8 cellular contexts compared by ENCODE assay signal in genomic region chr7:100148225-100148558, GRCh38. TPM values are rescaled to one million over a fixed set of nuclear protein-coding genes. Genes with fewer than 3 reads are reported as not detected.
DNase-seq lines count a peak whose midpoint lies in the region; ATAC-seq and TF ChIP-seq lines count a peak whose summit lies in the region.

No MANE protein-coding gene starts in this region.

- peaks cover 14% of the 10 kb centered on the region for H3K4me1 Mint-ChIP-seq in MCF 10A (ENCODE audit: insufficient read depth, unreplicated experiment)

- TF ChIP-seq CTCF in cardiac muscle cell (IDR thresholded peaks at IDR 0.05; ENCODE audit: low read depth, low read length) (no peak), MCF 10A (IDR thresholded peaks at IDR 0.05; ENCODE audit: unreplicated experiment) (no peak)

- BruUV-seq in MCF 10A (replicated peaks; lab: Mats Ljungman, UMichigan), result no TSS peak

- 81 to 96% methylated on average over 10 to 13 of the region's 14 CpGs for WGBS in mesodermal cell (ENCODE audit: insufficient coverage in 2 of 2), 2 experiments
- WGBS in aorta, 2 donors, result 5 to 9% methylated on average over 14 of the region's 14 CpGs

- intact Hi-C loops in Right ventricle myocardium superior (cut with DNase I), result no loop called here
- intact Hi-C loops in MCF 10A (cut with micrococcal nuclease), result no loop called here
- intact Hi-C loops in aorta (cut with DNase I), result no loop called here

- no peaks in the 10 kb centered on the region for H3K9me3 ChIP-seq in cardiac muscle cell (ENCODE audit: low read depth)
- no peaks in the 10 kb centered on the region for H3K9me3 ChIP-seq in mesodermal cell (ENCODE audit: control insufficient read depth, low read length)
- no peaks in the 10 kb centered on the region for H3K9me3 ChIP-seq in aorta (ENCODE audit: control insufficient read depth, low read length)

- POLR2A ChIA-PET in MCF 10A (lab: Yijun Ruan, JAX), result interaction anchor here (0.8 to 4.3 kb wide), 16 partner anchors 11 to 281 kb away, joined by 3 to 58 read pairs (median 5); partner anchors contain the start of genes AP4M1, COPS6, GAL3ST4 and GPC2

- no peak for DNase-seq in cardiac muscle cell (ENCODE audit: low read depth in 1 of 2, low spot score in 1 of 2)
- DNase-seq in Right ventricle myocardium superior, result no peak
- no peak for DNase-seq in MCF 10A (ENCODE audit: unreplicated experiment)
- no peak for DNase-seq in aorta
- no peak for DNase-seq in NCI-H526 treated with DMSO at 0.1 percent for 48 hours (lab: John Stamatoyannopoulos, UW)
- DNase-seq in NCI-H1436 (lab: John Stamatoyannopoulos, UW), result no peak

- H3K27ac ChIP-seq in cardiac muscle cell (peak overlapping the region; percentile 54), mesodermal cell (ENCODE audit: low read depth, low read length, severe bottlenecking) (peak overlapping the region; percentile 53), aorta (ENCODE audit: low read depth in 1 of 2, low read length in 2 of 2) (peak overlapping the region in 1 of 2 donors; percentile 28)

- peak overlapping the region; percentile 92 for H3K4me3 Mint-ChIP-seq in MCF 10A (ENCODE audit: unreplicated experiment)

- no peaks in the 10 kb centered on the region for H3K27me3 ChIP-seq in cardiac muscle cell
- H3K27me3 ChIP-seq in aorta (ENCODE audit: control insufficient read depth in 1 of 2, insufficient read depth in 2 of 2, low read length in 1 of 2), result no peaks in the 10 kb centered on the region

- ATAC-seq in Right ventricle myocardium superior (ENCODE audit: poor library complexity), result no peak
- peak; percentile 2 for ATAC-seq in aorta (ENCODE audit: low FRiP score)
- ATAC-seq in HG03097 (IDR thresholded peaks at IDR 0.05; ENCODE audit: low FRiP score, unreplicated experiment), result no peak

- peak overlapping the region; percentile 82 for H3K27ac Mint-ChIP-seq in MCF 10A (ENCODE audit: low read depth, unreplicated experiment)

- H3K36me3 ChIP-seq in cardiac muscle cell (no peaks in the 10 kb centered on the region), mesodermal cell (ENCODE audit: control insufficient read depth, insufficient read depth, low read length) (peaks cover 15% of the 10 kb centered on the region), aorta (ENCODE audit: control insufficient read depth in 1 of 2, insufficient read depth in 2 of 2, low read length in 1 of 2) (no peaks in the 10 kb centered on the region)

- H3K27me3 Mint-ChIP-seq in MCF 10A (ENCODE audit: insufficient read depth, unreplicated experiment), result no peaks in the 10 kb centered on the region

- H3K9me3 Mint-ChIP-seq in MCF 10A (ENCODE audit: unreplicated experiment), result no peaks in the 10 kb centered on the region

- H3K4me3 ChIP-seq in cardiac muscle cell, result peak overlapping the region; percentile 12
- H3K4me3 ChIP-seq in mesodermal cell (ENCODE audit: extremely low read depth, insufficient read depth, low read length, poor library complexity, severe bottlenecking), result peak overlapping the region; percentile 92
- peak overlapping the region; percentile 3 to 13 for H3K4me3 ChIP-seq in aorta (ENCODE audit: low read length in 2 of 2)

- H3K4me1 ChIP-seq in cardiac muscle cell (ENCODE audit: low read depth) (no peaks in the 10 kb centered on the region), mesodermal cell (ENCODE audit: control insufficient read depth, insufficient read depth, low read length, poor library complexity, severe bottlenecking) (peaks cover 3% of the 10 kb centered on the region), aorta (ENCODE audit: control insufficient read depth in 1 of 2, insufficient read depth in 2 of 2, low read length in 2 of 2) (no peaks in the 10 kb centered on the region)

- CTCF ChIA-PET in MCF 10A (lab: Yijun Ruan, JAX), result interaction anchor here (0.6 to 1.3 kb wide), 2 partner anchors 17 to 67 kb away, joined by 3 read pairs; no protein-coding TSS in a partner anchor

- H3K36me3 Mint-ChIP-seq in MCF 10A (ENCODE audit: insufficient read depth, unreplicated experiment), result peaks cover 27% of the 10 kb centered on the region

RNA-seq across cellular contexts. Expression of gene LAMTOR4, which starts 0.5 kb away (rescaled TPM):
- 193 and 199 TPM in 2 replicates for total RNA-seq in cardiac muscle cell
- 258 and 280 TPM in 2 replicates for polyA plus RNA-seq in cardiac muscle cell
- total RNA-seq in Right ventricle myocardium superior, result 121 TPM
- 76.6 and 87.3 TPM in 2 replicates for total RNA-seq in MCF 10A (2022)
- 141 TPM for polyA plus RNA-seq in mesodermal cell (2013, experiment 1 of 2)
- polyA plus RNA-seq in mesodermal cell (2013, experiment 2 of 2), result 121 TPM
- total RNA-seq in aorta, result 100 to 1,000 TPM in 1 of 2 donors, 10 to 100 TPM in 1; 80.2 to 104 TPM
- polyA plus RNA-seq in aorta, result 100 to 1,000 TPM; 267 to 310 TPM

RNA-seq across cellular contexts. Expression of gene TRAPPC14, which starts 10.3 kb away (rescaled TPM):
- total RNA-seq in cardiac muscle cell (14.2 and 22.7 TPM in 2 replicates), Right ventricle myocardium superior (7.5 TPM), MCF 10A (2022) (18.0 and 21.7 TPM in 2 replicates), aorta (10 to 100 TPM; 16.5 to 17.4 TPM)
- polyA plus RNA-seq in cardiac muscle cell (10.4 and 25.0 TPM in 2 replicates), aorta (10 to 100 TPM in 1 of 2 donors, 1 to 10 TPM in 1; 3.6 to 28.2 TPM)
- 16.4 TPM for polyA plus RNA-seq in mesodermal cell (2013, experiment 1 of 2)
- polyA plus RNA-seq in mesodermal cell (2013, experiment 2 of 2), result 13.6 TPM

RNA-seq across cellular contexts. Expression of gene GAL3ST4, which starts 20.2 kb away (rescaled TPM):
- total RNA-seq in cardiac muscle cell (2.0 and 5.0 TPM in 2 replicates), Right ventricle myocardium superior (1.7 TPM), MCF 10A (2022) (0.17 and 0.26 TPM in 2 replicates), aorta (10 to 100 TPM in 1 of 2 donors, 1 to 10 TPM in 1; 4.4 to 14.9 TPM)
- polyA plus RNA-seq in cardiac muscle cell (3.8 and 5.0 TPM in 2 replicates), aorta (10 to 100 TPM in 1 of 2 donors, 1 to 10 TPM in 1; 5.8 to 12.5 TPM)
- polyA plus RNA-seq in mesodermal cell (2013, experiment 1 of 2), result 6.9 TPM
- 6.1 TPM for polyA plus RNA-seq in mesodermal cell (2013, experiment 2 of 2)

RNA-seq across cellular contexts. Expression of gene MBLAC1, which starts 21.4 kb away (rescaled TPM):
- total RNA-seq in cardiac muscle cell (3.7 and 4.2 TPM in 2 replicates), Right ventricle myocardium superior (2.6 TPM), MCF 10A (2022) (2.5 and 3.2 TPM in 2 replicates), aorta (1 to 10 TPM; 1.8 to 1.9 TPM)
- polyA plus RNA-seq in cardiac muscle cell (4.3 and 5.1 TPM in 2 replicates), aorta (1 to 10 TPM; 1.4 to 2.3 TPM)
- 1.6 TPM for polyA plus RNA-seq in mesodermal cell (2013, experiment 1 of 2)
- polyA plus RNA-seq in mesodermal cell (2013, experiment 2 of 2), result 1.2 TPM

RNA-seq across cellular contexts. Expression of gene CNPY4, which starts 28.8 kb away (rescaled TPM):
- total RNA-seq in cardiac muscle cell, result 13.8 and 16.8 TPM in 2 replicates
- polyA plus RNA-seq in cardiac muscle cell, result 18.4 and 18.9 TPM in 2 replicates
- total RNA-seq in Right ventricle myocardium superior, result 9.5 TPM
- 2.9 and 3.0 TPM in 2 replicates for total RNA-seq in MCF 10A (2022)
- 30.4 TPM for polyA plus RNA-seq in mesodermal cell (2013, experiment 1 of 2)
- 28.5 TPM for polyA plus RNA-seq in mesodermal cell (2013, experiment 2 of 2)
- total RNA-seq in aorta, result 10 to 100 TPM; 14.0 to 29.5 TPM
- polyA plus RNA-seq in aorta, result 10 to 100 TPM; 17.2 to 35.0 TPM

Comparison
In these comparisons a context has a peak if more than half of its experiments do, and no peak if none do; other contexts are left out.
1. H3K4me3 ChIP-seq: peak in every context shown above with its lines; median percentile 92 in mesodermal cell; 12 in cardiac muscle cell; 8 in aorta.